16 cellular contexts compared by ENCODE assay signal in the genomic region with DNA sequence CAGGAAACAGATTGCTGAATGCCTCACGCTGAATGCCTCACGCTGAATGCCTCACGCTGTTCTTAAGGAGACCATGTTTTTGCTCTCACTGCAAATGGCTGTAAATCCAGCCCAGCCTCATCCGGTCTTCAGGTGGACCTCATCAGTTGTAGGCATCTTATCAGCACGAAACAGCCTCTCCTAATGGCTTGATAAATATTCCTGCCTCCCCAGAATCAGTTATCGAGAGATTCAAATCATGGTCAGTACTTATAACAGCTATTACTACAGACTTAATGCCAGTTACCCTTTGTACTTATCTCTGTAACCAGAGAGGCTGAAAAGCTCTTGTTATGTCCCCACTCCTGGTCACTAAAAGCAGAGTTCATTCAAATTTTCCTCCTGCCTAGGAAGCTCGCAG.
A peak's percentile ranks its signal among the peaks of the same experiment; 100 is the strongest.
DNase-seq lines count a peak whose midpoint lies in the region; ATAC-seq, FAIRE-seq and TF ChIP-seq lines count a peak whose summit lies in the region.
"Had no signal": no experiment of that assay in that cellular context is flagged by ENCODE, and none has a peak within 500 bp of the region (broad histone marks: within the 10 kb centered on the region; RNA-seq: fewer than 3 reads in every experiment).

No MANE protein-coding gene starts in this region.

- H3K4me3 ChIP-seq in astrocyte (ENCODE audit: insufficient read depth, low read depth, low read length) = no peak overlapping the region
- H3K4me3 ChIP-seq: MG63 had no signal

- no peak overlapping the region for H3K4me3 Mint-ChIP-seq in astrocyte (ENCODE audit: unreplicated experiment)
- no peak overlapping the region for H3K4me3 Mint-ChIP-seq in stimulated activated naive B cell treated with anti-CD40 and anti-IgM and Interleukin-4, amounts not matched to agents 10 μg/mL and 1 μg/mL and 100 μg/mL, for 72 hours
- H3K4me3 Mint-ChIP-seq: CD4-positive, alpha-beta memory T cell had no signal

- no peaks in the 10 kb centered on the region for H3K27me3 ChIP-seq in astrocyte (ENCODE audit: insufficient read depth, low read length)
- H3K27me3 ChIP-seq: BE2C, MG63 had no signal

- H2AFZ ChIP-seq in astrocyte (ENCODE audit: low read depth, low read length) = peak overlapping the region; percentile 14

- ATAC-seq in left lobe of liver (peak; percentile 69), HG03159 (IDR thresholded peaks at IDR 0.05; ENCODE audit: unreplicated experiment) (no peak), GM19395 (IDR thresholded peaks at IDR 0.05; ENCODE audit: unreplicated experiment) (no peak)
- ATAC-seq in stimulated activated naive B cell treated with anti-CD40 and anti-IgM and Interleukin-4, amounts not matched to agents 10 μg/mL and 1 μg/mL and 100 μg/mL, for 72 hours (replicated peaks) = no peak

- H3K27ac Mint-ChIP-seq in astrocyte (ENCODE audit: unreplicated experiment) = no peak overlapping the region
- peak overlapping the region; percentile 20 for H3K27ac Mint-ChIP-seq in stimulated activated naive B cell treated with anti-CD40 and anti-IgM and Interleukin-4, amounts not matched to agents 10 μg/mL and 1 μg/mL and 100 μg/mL, for 72 hours
- H3K27ac Mint-ChIP-seq: CD4-positive, alpha-beta memory T cell had no signal

- no peaks in the 10 kb centered on the region for H4K20me1 ChIP-seq in astrocyte (ENCODE audit: insufficient read depth, low read length)

- no peaks in the 10 kb centered on the region for H3K9me3 ChIP-seq in astrocyte (ENCODE audit: insufficient read depth, low read depth, low read length)
- H3K9me3 ChIP-seq: BE2C, MG63 had no signal

- DNase-seq in OCI-M1 (lab: John Stamatoyannopoulos, UW) (peak; percentile 68), astrocyte (ENCODE audit: low read depth) (no peak), left lobe of liver (ENCODE audit: low spot score) (no peak), NCI-H187 treated with DMSO at 0.1 percent for 48 hours (lab: John Stamatoyannopoulos, UW) (no peak)
- DNase-seq in stimulated activated naive B cell treated with anti-CD40 and anti-IgM and Interleukin-4, amounts not matched to agents 10 μg/mL and 1 μg/mL and 100 μg/mL, for 72 hours = no peak
- DNase-seq: ACHN; BE2C; CD4-positive, alpha-beta memory T cell; MG63; NCI-H1105 treated with DMSO at 0.1 percent for 48 hours; NCI-H1930; NCI-H2171 treated with DMSO at 0.1 percent for 48 hours; SHP77 had no signal

- no peak overlapping the region for H3K9ac ChIP-seq in astrocyte (ENCODE audit: low read length)

- H3K9me3 Mint-ChIP-seq in astrocyte (ENCODE audit: unreplicated experiment) = no peaks in the 10 kb centered on the region
- no peaks in the 10 kb centered on the region for H3K9me3 Mint-ChIP-seq in stimulated activated naive B cell treated with anti-CD40 and anti-IgM and Interleukin-4, amounts not matched to agents 10 μg/mL and 1 μg/mL and 100 μg/mL, for 72 hours

- H3K36me3 ChIP-seq in astrocyte (ENCODE audit: insufficient read depth, low read length) = no peaks in the 10 kb centered on the region
- H3K36me3 ChIP-seq: BE2C, MG63 had no signal

- H3K27me3 Mint-ChIP-seq in astrocyte (ENCODE audit: low read depth, unreplicated experiment) = no peaks in the 10 kb centered on the region
- H3K27me3 Mint-ChIP-seq in stimulated activated naive B cell treated with anti-CD40 and anti-IgM and Interleukin-4, amounts not matched to agents 10 μg/mL and 1 μg/mL and 100 μg/mL, for 72 hours = no peaks in the 10 kb centered on the region
- H3K27me3 Mint-ChIP-seq: CD4-positive, alpha-beta memory T cell had no signal

- peaks cover 25% of the 10 kb centered on the region for H3K4me1 Mint-ChIP-seq in astrocyte (ENCODE audit: low read depth, unreplicated experiment)
- no peaks in the 10 kb centered on the region for H3K4me1 Mint-ChIP-seq in stimulated activated naive B cell treated with anti-CD40 and anti-IgM and Interleukin-4, amounts not matched to agents 10 μg/mL and 1 μg/mL and 100 μg/mL, for 72 hours
- H3K4me1 Mint-ChIP-seq: CD4-positive, alpha-beta memory T cell had no signal

- TF ChIP-seq CTCF in astrocyte (IDR thresholded peaks at IDR 0.05; ENCODE audit: insufficient read depth, low read depth, low read length) = no peak

- FAIRE-seq in astrocyte (lab: Jason Lieb, UNC) = no peak
- FAIRE-seq: RCC 7860 had no signal

- no peak overlapping the region for H3K4me2 ChIP-seq in astrocyte (ENCODE audit: low read length)

- H3K4me1 ChIP-seq in astrocyte (ENCODE audit: insufficient read depth, low read length) = peaks cover 12% of the 10 kb centered on the region
- H3K4me1 ChIP-seq: BE2C had no signal

- H3K36me3 Mint-ChIP-seq in astrocyte (ENCODE audit: low read depth, unreplicated experiment) = peaks cover 2% of the 10 kb centered on the region
- H3K36me3 Mint-ChIP-seq in stimulated activated naive B cell treated with anti-CD40 and anti-IgM and Interleukin-4, amounts not matched to agents 10 μg/mL and 1 μg/mL and 100 μg/mL, for 72 hours = no peaks in the 10 kb centered on the region
- H3K36me3 Mint-ChIP-seq: CD4-positive, alpha-beta memory T cell had no signal

- H3K27ac ChIP-seq in astrocyte (ENCODE audit: low read depth, low read length) = no peak overlapping the region

- H3K79me2 ChIP-seq in astrocyte (ENCODE audit: insufficient read depth, low read length) = no peaks in the 10 kb centered on the region
